ENCODE assay signal across 8 cellular contexts in genomic region chr16:87806608-87807546, GRCh38. TPM values are rescaled to one million over a fixed set of nuclear protein-coding genes. Genes with fewer than 3 reads are reported as not detected.
A peak's percentile ranks its signal among the peaks of the same experiment; 100 is the strongest.
DNase-seq lines count a peak whose midpoint lies in the region; ATAC-seq and TF ChIP-seq lines count a peak whose summit lies in the region.

No MANE protein-coding gene starts in this region.

- DNase-seq in Caki2 (ENCODE audit: low read depth) (peak; percentile 78), RKO (ENCODE audit: low spot score) (peak; percentile 90), Right ventricle myocardium inferior (ENCODE audit: missing footprints) (peak; percentile 78), renal cortical epithelial cell (ENCODE audit: low read depth) (peak; percentile 73), midbrain (lab: John Stamatoyannopoulos, UW) (no peak)
- DNase-seq in activated naive CD4-positive, alpha-beta T cell treated with anti-CD3 and anti-CD28 coated beads, Interleukin-2, amount 50 U/mL, for 16 hours = peak; percentile 71

- TF ChIP-seq CTCF in KMS-11 (conservative IDR thresholded peaks at IDR 0.05; ENCODE audit: low read depth, low read length) = no peak

- peak; percentile 84 for ATAC-seq in Right ventricle myocardium inferior
- no peak for ATAC-seq in HG03025 (IDR thresholded peaks at IDR 0.05; ENCODE audit: low FRiP score, unreplicated experiment)

- in situ Hi-C loops in Caki2 (cut with HindIII; ENCODE audit: low pct_unique_long_range_greater_than_20kb, low sequenced_read_pairs) = no loop called here

- H3K4me3 ChIP-seq in KMS-11 (IDR thresholded peaks at IDR 0.05; ENCODE audit: insufficient read depth, low read depth, low read length) = no peak overlapping the region

- no peaks in the 10 kb centered on the region for H3K36me3 ChIP-seq in KMS-11 (ENCODE audit: insufficient read depth)

- H3K4me2 ChIP-seq in KMS-11 = peak overlapping the region; percentile 19; the same call in 1 of the 2 replicates

- H3K27me3 ChIP-seq in KMS-11 (ENCODE audit: insufficient read depth, low read depth) = no peaks in the 10 kb centered on the region; the same call in 1 of the 2 replicates

- no peaks in the 10 kb centered on the region for H4K20me1 ChIP-seq in KMS-11 (ENCODE audit: insufficient read depth)

- H3K4me1 ChIP-seq in KMS-11 (ENCODE audit: low read depth, poor library complexity, severe bottlenecking) = peaks cover 6% of the 10 kb centered on the region

- peak overlapping the region; percentile 7; the same call in 1 of the 2 replicates for H2AFZ ChIP-seq in KMS-11 (ENCODE audit: low read depth)

- H3K9ac ChIP-seq in KMS-11 = no peak overlapping the region

- intact Hi-C loops in Right ventricle myocardium inferior (cut with DNase I) = no loop called here

- no peaks in the 10 kb centered on the region for H3K79me2 ChIP-seq in KMS-11 (ENCODE audit: insufficient read depth, low read depth)

- H3K27ac ChIP-seq in KMS-11 = no peak overlapping the region

RNA-seq across cellular contexts. Expression of gene KLHDC4, which starts 41.1 kb away (rescaled TPM):
- total RNA-seq in Caki2 (2014; rRNA removed; shearing (Covaris generic); ENCODE audit: low replicate concordance) = 28.1 and 38.3 TPM in 2 replicates
- total RNA-seq in Right ventricle myocardium inferior (10.0 TPM), renal cortical epithelial cell (29.2 and 29.9 TPM in 2 replicates)
